Comparison of ENCODE assay signal across 1 cellular context in genomic region chr15:80249973-80250372, GRCh38.
TF ChIP-seq lines count a peak whose summit lies in the region.

No MANE protein-coding gene starts in this region.

TF ChIP-seq in HepG2, 621 proteins besides CTCF, POLR2A, EP300 and RAD21:
- TF ChIP-seq ARID5B (CRISPR knock-in tag; IDR thresholded peaks at IDR 0.05) (peak; percentile 24; the same call in 1 of the 2 replicates), ZNF652 (CRISPR knock-in tag; IDR thresholded peaks at IDR 0.05; ENCODE audit: borderline replicate concordance, low read depth) (peak; percentile 96), FOXP1 (IDR thresholded peaks at IDR 0.05) (no peak), FOXP1 (CRISPR knock-in tag; IDR thresholded peaks at IDR 0.05) (0 out of 2 replicates have a peak, but pooled peaks have one; percentile 13), ZNF496 (CRISPR knock-in tag; IDR thresholded peaks at IDR 0.05; ENCODE audit: insufficient replicate concordance) (no peak), BCL6 (CRISPR knock-in tag; IDR thresholded peaks at IDR 0.05) (peak; percentile 39; the same call in 1 of the 2 replicates), ZNF264 (CRISPR knock-in tag; IDR thresholded peaks at IDR 0.05) (no peak), YY1 (IDR thresholded peaks at IDR 0.05; ENCODE audit: insufficient read depth, insufficient replicate concordance, low read depth, low read length) (peak; percentile 45), ZNF430 (CRISPR knock-in tag; IDR thresholded peaks at IDR 0.05) (no peak), ZNF253 (CRISPR knock-in tag; IDR thresholded peaks at IDR 0.05; ENCODE audit: borderline replicate concordance) (no peak), JARID2 (CRISPR knock-in tag; IDR thresholded peaks at IDR 0.05; ENCODE audit: insufficient replicate concordance) (no peak), SAP130 (CRISPR knock-in tag; IDR thresholded peaks at IDR 0.05; ENCODE audit: low read depth) (0 out of 2 replicates have a peak, but pooled peaks have one; percentile 15), ZFP36L2 (CRISPR knock-in tag; IDR thresholded peaks at IDR 0.05) (no peak), CREB1 (IDR thresholded peaks at IDR 0.05) (peak; percentile 35; the same call in 1 of the 2 replicates), CREB1 (CRISPR knock-in tag; IDR thresholded peaks at IDR 0.05) (no peak), GATAD2A (CRISPR knock-in tag; IDR thresholded peaks at IDR 0.05) (0 out of 2 replicates have a peak, but pooled peaks have one; percentile 9)
- TF ChIP-seq, protein P1, sequence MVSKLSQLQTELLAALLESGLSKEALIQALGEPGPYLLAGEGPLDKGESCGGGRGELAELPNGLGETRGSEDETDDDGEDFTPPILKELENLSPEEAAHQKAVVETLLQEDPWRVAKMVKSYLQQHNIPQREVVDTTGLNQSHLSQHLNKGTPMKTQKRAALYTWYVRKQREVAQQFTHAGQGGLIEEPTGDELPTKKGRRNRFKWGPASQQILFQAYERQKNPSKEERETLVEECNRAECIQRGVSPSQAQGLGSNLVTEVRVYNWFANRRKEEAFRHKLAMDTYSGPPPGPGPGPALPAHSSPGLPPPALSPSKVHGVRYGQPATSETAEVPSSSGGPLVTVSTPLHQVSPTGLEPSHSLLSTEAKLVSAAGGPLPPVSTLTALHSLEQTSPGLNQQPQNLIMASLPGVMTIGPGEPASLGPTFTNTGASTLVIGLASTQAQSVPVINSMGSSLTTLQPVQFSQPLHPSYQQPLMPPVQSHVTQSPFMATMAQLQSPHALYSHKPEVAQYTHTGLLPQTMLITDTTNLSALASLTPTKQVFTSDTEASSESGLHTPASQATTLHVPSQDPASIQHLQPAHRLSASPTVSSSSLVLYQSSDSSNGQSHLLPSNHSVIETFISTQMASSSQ (IDR thresholded peaks at IDR 0.05; ENCODE audit: low read depth) = peak; percentile 82
- TF ChIP-seq, protein P1 (CRISPR knock-in tag; IDR thresholded peaks at IDR 0.05; ENCODE audit: borderline replicate concordance) = peak; percentile 66; the same call in 1 of the 2 replicates
